ENCODE assay signal across 16 cellular contexts in genomic region chr6:2684766-2685754, GRCh38.
A peak's percentile ranks its signal among the peaks of the same experiment; 100 is the strongest.
DNase-seq lines count a peak whose midpoint lies in the region; ATAC-seq, FAIRE-seq and TF ChIP-seq lines count a peak whose summit lies in the region.
"Had no signal": no experiment of that assay in that cellular context is flagged by ENCODE, and none has a peak within 500 bp of the region (broad histone marks: within the 10 kb centered on the region; RNA-seq: fewer than 3 reads in every experiment).

No MANE protein-coding gene starts in this region.

- no peak overlapping the region for H3K4me3 ChIP-seq in SJSA1
- H3K4me3 ChIP-seq in esophagus muscularis mucosa: no peak overlapping the region
- H3K4me3 ChIP-seq: A549, GM23248 had no signal

- no peak for TF ChIP-seq POLR2A in esophagus muscularis mucosa (IDR thresholded peaks at IDR 0.05; ENCODE audit: low read depth)

- H3K27me3 ChIP-seq in SJSA1 (replicated peaks) (no peaks in the 10 kb centered on the region), esophagus muscularis mucosa (no peaks in the 10 kb centered on the region)

- H3K4me3 Mint-ChIP-seq in osteocyte (ENCODE audit: unreplicated experiment): no peak overlapping the region
- H3K4me3 Mint-ChIP-seq in endothelial cell (ENCODE audit: unreplicated experiment): no peak overlapping the region
- H3K4me3 Mint-ChIP-seq: CD8-positive, alpha-beta T cell had no signal

- DNase-seq in HTR-8/SVneo (ENCODE audit: insufficient read length, low spot score) (no peak), SJSA1 (ENCODE audit: low read depth in 1 of 2, low spot score in 2 of 2) (no peak), esophagus muscularis mucosa (ENCODE audit: extremely low spot score) (peak; percentile 60), osteocyte (ENCODE audit: extremely low spot score, unreplicated experiment) (peak; percentile 49), endothelial cell (ENCODE audit: low spot score) (no peak)
- DNase-seq: BE2C; CD8-positive, alpha-beta T cell; COR-L47; DND-41; GDM1; H7 had no signal

- H3K4me1 ChIP-seq in SJSA1 (replicated peaks) (peaks cover 22% of the 10 kb centered on the region), esophagus muscularis mucosa (no peaks in the 10 kb centered on the region)
- H3K4me1 ChIP-seq: BE2C had no signal

- no peaks in the 10 kb centered on the region for H3K9me3 Mint-ChIP-seq in osteocyte (ENCODE audit: unreplicated experiment)
- H3K9me3 Mint-ChIP-seq in endothelial cell (ENCODE audit: unreplicated experiment): no peaks in the 10 kb centered on the region
- H3K9me3 Mint-ChIP-seq: CD8-positive, alpha-beta T cell had no signal

- H3K4me1 Mint-ChIP-seq in osteocyte (ENCODE audit: unreplicated experiment) (peaks cover 10% of the 10 kb centered on the region), endothelial cell (ENCODE audit: unreplicated experiment) (no peaks in the 10 kb centered on the region)

- 95% methylated on average over 29 of the region's 30 CpGs for WGBS in esophagus muscularis mucosa

- ATAC-seq in HG03565 (IDR thresholded peaks at IDR 0.05; ENCODE audit: unreplicated experiment): no peak
- ATAC-seq in GM21717 (IDR thresholded peaks at IDR 0.05; ENCODE audit: unreplicated experiment): no peak
- ATAC-seq: CD8-positive, alpha-beta T cell had no signal

- H3K27me3 Mint-ChIP-seq in osteocyte (ENCODE audit: unreplicated experiment) (no peaks in the 10 kb centered on the region), endothelial cell (ENCODE audit: unreplicated experiment) (no peaks in the 10 kb centered on the region)

- H3K27ac ChIP-seq in SJSA1 (peak overlapping the region; percentile 67), esophagus muscularis mucosa (replicated peaks in 1 of 4) (no peak overlapping the region)
- H3K27ac ChIP-seq: C4-2B, GM23248 had no signal

- TF ChIP-seq CTCF in esophagus muscularis mucosa (IDR thresholded peaks at IDR 0.05) (no peak), osteocyte (IDR thresholded peaks at IDR 0.05) (no peak), endothelial cell (IDR thresholded peaks at IDR 0.05; ENCODE audit: unreplicated experiment) (no peak)

- H3K27ac Mint-ChIP-seq in osteocyte (ENCODE audit: unreplicated experiment) (no peak overlapping the region), endothelial cell (ENCODE audit: unreplicated experiment) (no peak overlapping the region)
- H3K27ac Mint-ChIP-seq: CD8-positive, alpha-beta T cell had no signal

- intact Hi-C loops in esophagus muscularis mucosa (cut with DNase I): no loop called here

- FAIRE-seq in HTR-8/SVneo (lab: Jason Lieb, UNC): peak; percentile 77
- FAIRE-seq: A549 had no signal

- H3K36me3 Mint-ChIP-seq in osteocyte (ENCODE audit: unreplicated experiment) (peaks cover 2% of the 10 kb centered on the region), endothelial cell (ENCODE audit: low read depth, unreplicated experiment) (no peaks in the 10 kb centered on the region)
- H3K36me3 Mint-ChIP-seq: CD8-positive, alpha-beta T cell had no signal

- H3K9me3 ChIP-seq in SJSA1 (replicated peaks) (no peaks in the 10 kb centered on the region), esophagus muscularis mucosa (no peaks in the 10 kb centered on the region)
- H3K9me3 ChIP-seq: A549, BE2C had no signal

- no peaks in the 10 kb centered on the region for H3K36me3 ChIP-seq in SJSA1
- no peaks in the 10 kb centered on the region for H3K36me3 ChIP-seq in esophagus muscularis mucosa
- H3K36me3 ChIP-seq: BE2C had no signal

- no peak for TF ChIP-seq EP300 in esophagus muscularis mucosa (IDR thresholded peaks at IDR 0.05)

Comparison
In these comparisons a context has a peak if more than half of its experiments do, and no peak if none do; other contexts are left out.
1. DNase-seq: peak in esophagus muscularis mucosa (single experiment) and osteocyte (single experiment); none in HTR-8/SVneo (single experiment), SJSA1 (0 of 2) and endothelial cell (single experiment).